In genomic region chr10:88990528-88991160, GRCh38 we compare ENCODE assay signal across 8 cellular contexts. TPM values are rescaled to one million over a fixed set of nuclear protein-coding genes. Genes with fewer than 3 reads are reported as not detected.
DNase-seq lines count a peak whose midpoint lies in the region; ATAC-seq and TF ChIP-seq lines count a peak whose summit lies in the region.

TSS of gene FAS (plus strand) at chr10:88990798. CDS start at chr10:88990877, 79 bp downstream.

- H3K27ac ChIP-seq in WERI-Rb-1 (peak within 1 kb of the TSS; percentile 35), breast epithelium (peak within 1 kb of the TSS; percentile 98 to 99)

- intact Hi-C loops in breast epithelium (cut with DNase I; ENCODE audit: low total_unique reads): loop anchor here (5.0 kb wide), 1 partner anchor 48 kb away; no protein-coding TSS in a partner anchor

- in situ Hi-C loops in KBM-7 (cut with MboI; ENCODE audit: low pct_unique_long_range_greater_than_20kb, low sequenced_read_pairs): no loop called here

- H3K36me3 ChIP-seq in WERI-Rb-1 (no peaks in the 10 kb centered on the region), breast epithelium (no peaks in the 10 kb centered on the region)

- DNase-seq in Daoy (ENCODE audit: low read depth): peak; percentile 62
- DNase-seq in KBM-7: peak; percentile 87
- peak; percentile 39 for DNase-seq in WERI-Rb-1
- DNase-seq in breast epithelium (ENCODE audit: low spot score in 2 of 2): peak; percentile 62 to 75
- peak; percentile 74 for DNase-seq in iris pigment epithelial cell (ENCODE audit: low read depth)
- peak; percentile 51 to 70 for DNase-seq in stimulated activated CD4-positive, alpha-beta T cell treated with anti-CD3 and anti-CD28 coated beads, Interleukin-15, amount 100 ng/mL, for 1 hour (ENCODE audit: low read depth in 1 of 2, low spot score in 1 of 2)
- no peak for DNase-seq in OCI-M2 (lab: John Stamatoyannopoulos, UW; ENCODE audit: unreplicated experiment)

- H3K27me3 ChIP-seq in WERI-Rb-1 (ENCODE audit: insufficient read depth, low read depth, severe bottlenecking) (no peaks in the 10 kb centered on the region), breast epithelium (no peaks in the 10 kb centered on the region)

- H3K9me3 ChIP-seq in WERI-Rb-1 (ENCODE audit: severe bottlenecking) (no peaks in the 10 kb centered on the region), breast epithelium (no peaks in the 10 kb centered on the region)

- TF ChIP-seq POLR2A in breast epithelium (IDR thresholded peaks at IDR 0.05): no peak

- no peak for TF ChIP-seq CTCF in WERI-Rb-1 (IDR thresholded peaks at IDR 0.05; ENCODE audit: low read depth, low read length)
- TF ChIP-seq CTCF in breast epithelium (IDR thresholded peaks at IDR 0.05): no peak

- peak; percentile 65 for ATAC-seq in GM21619 (IDR thresholded peaks at IDR 0.05; ENCODE audit: unreplicated experiment)

- H3K4me3 ChIP-seq in WERI-Rb-1 (ENCODE audit: low read depth, low read length) (peak within 1 kb of the TSS; percentile 86), breast epithelium (peak within 1 kb of the TSS; percentile 90 to 98 (median 94))

- peaks cover 5 to 10% of the 10 kb centered on the region in 2 donors for H3K4me1 ChIP-seq in breast epithelium

RNA-seq across cellular contexts. Expression of gene FAS, which starts in this region (rescaled TPM):
- 5.2 and 5.8 TPM in 2 replicates for total RNA-seq in Daoy (2014; rRNA removed; shearing (Covaris generic))
- total RNA-seq in breast epithelium: 10 to 100 TPM; 26.9 to 51.5 (median 47.3) TPM
